ENCODE assay signal across 1 cellular context in genomic region chr10:106956216-106956915, GRCh38.
TF ChIP-seq lines count a peak whose summit lies in the region.

No MANE protein-coding gene starts in this region.

TF ChIP-seq in H1, 55 proteins besides CTCF, POLR2A, EP300 and RAD21:
- TF ChIP-seq EZH2 (IDR thresholded peaks at IDR 0.05; ENCODE audit: low read depth, low read length, severe bottlenecking) (no peak), NRF1 (IDR thresholded peaks at IDR 0.05; ENCODE audit: low read depth, low read length) (no peak), HDAC6 (IDR thresholded peaks at IDR 0.05; ENCODE audit: low read depth, low read length) (no peak), TBP (IDR thresholded peaks at IDR 0.05; ENCODE audit: low read depth, low read length) (no peak), SIX5 (IDR thresholded peaks at IDR 0.05; ENCODE audit: low read depth, low read length) (no peak), TAF7 (optimal IDR thresholded peaks at IDR 0.05; ENCODE audit: borderline replicate concordance, low read depth, low read length) (no peak), JUND (IDR thresholded peaks at IDR 0.05; ENCODE audit: low read length) (no peak), JUN (IDR thresholded peaks at IDR 0.05; ENCODE audit: low read depth, low read length) (no peak), GTF2F1 (IDR thresholded peaks at IDR 0.05; ENCODE audit: borderline replicate concordance, low read depth, low read length) (no peak), RXRA (IDR thresholded peaks at IDR 0.05; ENCODE audit: insufficient read depth, low read depth, low read length) (no peak)
TF ChIP-seq in H1: peak in this region for 0.
